ENCODE assay signal across 9 cellular contexts in the genomic region with DNA sequence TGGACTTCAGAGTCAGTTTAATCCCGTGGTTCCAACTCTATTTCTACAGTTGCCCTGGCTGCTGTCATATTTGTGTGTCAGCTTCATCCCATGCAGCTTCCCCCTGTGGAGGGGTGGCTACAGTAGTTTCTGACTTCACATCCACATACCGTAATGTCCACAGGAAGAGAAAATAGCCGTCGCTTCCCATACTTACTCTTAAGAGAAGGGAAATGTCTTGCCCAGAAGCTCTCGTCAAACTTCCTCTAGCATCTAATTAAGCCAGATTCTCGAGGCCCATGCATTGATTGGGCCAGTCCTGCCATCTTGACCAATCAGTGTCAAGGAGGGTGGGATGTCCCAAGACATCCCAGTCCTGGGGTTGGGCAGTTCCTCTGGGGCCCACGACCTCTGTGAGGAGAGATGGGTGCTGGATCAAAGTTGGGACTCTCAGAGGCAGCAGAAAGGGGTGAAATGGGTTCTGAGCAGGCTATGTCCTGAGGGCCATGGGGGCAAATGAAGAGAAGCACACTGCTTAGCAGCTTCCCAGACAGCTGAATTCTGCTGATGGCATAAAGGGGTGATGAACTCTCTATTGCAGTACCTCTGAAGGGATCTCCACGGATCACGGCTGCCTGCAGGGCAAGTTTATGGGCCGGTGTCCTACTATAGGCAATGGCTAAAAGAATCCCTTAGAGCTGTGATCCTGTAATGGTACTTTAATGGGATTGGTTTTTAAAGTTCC.
DNase-seq lines count a peak whose midpoint lies in the region; ATAC-seq and TF ChIP-seq lines count a peak whose summit lies in the region.
"Had no signal": no experiment of that assay in that cellular context is flagged by ENCODE, and none has a peak within 500 bp of the region (broad histone marks: within the 10 kb centered on the region; RNA-seq: fewer than 3 reads in every experiment).

No MANE protein-coding gene starts in this region.

- TF ChIP-seq EP300 in stomach (IDR thresholded peaks at IDR 0.05) = no peak

- WGBS in stomach, 5 donors = 64 to 70% (median 68%) methylated on average over 10 of the region's 10 CpGs

- no peak for TF ChIP-seq CTCF in left ventricle myocardium inferior (IDR thresholded peaks at IDR 0.05; ENCODE audit: borderline replicate concordance)
- TF ChIP-seq CTCF in upper lobe of right lung (IDR thresholded peaks at IDR 0.05) = no peak
- TF ChIP-seq CTCF in stomach (IDR thresholded peaks at IDR 0.05) = no peak

- H3K27ac Mint-ChIP-seq in T-helper 17 cell = no peak overlapping the region

- H3K27me3 Mint-ChIP-seq in T-helper 17 cell = no peaks in the 10 kb centered on the region

- no peaks in the 10 kb centered on the region for H3K27me3 ChIP-seq in left ventricle myocardium inferior (ENCODE audit: low read depth)
- no peaks in the 10 kb centered on the region for H3K27me3 ChIP-seq in upper lobe of right lung
- peaks cover 0 to 5% (median 0%) of the 10 kb centered on the region in 3 donors for H3K27me3 ChIP-seq in stomach
- H3K27me3 ChIP-seq: foreskin keratinocyte had no signal

- no peak overlapping the region for H3K4me3 Mint-ChIP-seq in T-helper 17 cell

- H3K4me1 ChIP-seq in left ventricle myocardium inferior = peaks cover 20% of the 10 kb centered on the region
- H3K4me1 ChIP-seq in upper lobe of right lung = no peaks in the 10 kb centered on the region
- H3K4me1 ChIP-seq in stomach = peaks cover 0 to 8% (median 1%) of the 10 kb centered on the region in 4 donors
- H3K4me1 ChIP-seq: foreskin keratinocyte had no signal

- no peak overlapping the region for H3K4me3 ChIP-seq in left ventricle myocardium inferior
- H3K4me3 ChIP-seq in upper lobe of right lung = no peak overlapping the region
- H3K4me3 ChIP-seq in stomach = no peak overlapping the region

- peaks cover 2% of the 10 kb centered on the region for H3K36me3 Mint-ChIP-seq in T-helper 17 cell (ENCODE audit: low read depth)

- intact Hi-C loops in Right ventricle myocardium superior (cut with DNase I) = loop anchor here (10.0 kb wide), 1 partner anchor 168 kb away; no protein-coding TSS in a partner anchor
- intact Hi-C loops in left ventricle myocardium inferior (cut with micrococcal nuclease) = no loop called here
- intact Hi-C loops in upper lobe of right lung (cut with DNase I) = no loop called here
- intact Hi-C loops in stomach (cut with DNase I; ENCODE audit: low total_unique reads) = loop anchor here (10.0 kb wide), 1 partner anchor 742 kb away; no protein-coding TSS in a partner anchor

- H3K36me3 ChIP-seq in left ventricle myocardium inferior (no peaks in the 10 kb centered on the region), upper lobe of right lung (no peaks in the 10 kb centered on the region), stomach (no peaks in the 10 kb centered on the region)

- ATAC-seq in Right ventricle myocardium superior (ENCODE audit: poor library complexity) (peak; percentile 23), HG02852 (IDR thresholded peaks at IDR 0.05; ENCODE audit: unreplicated experiment) (peak; percentile 16), T-helper 17 cell (peak; percentile 36), upper lobe of right lung (peak; percentile 19)

- no peak for TF ChIP-seq POLR2A in stomach (IDR thresholded peaks at IDR 0.05)

- H3K27ac ChIP-seq in left ventricle myocardium inferior (replicated peaks) = no peak overlapping the region
- no peak overlapping the region for H3K27ac ChIP-seq in upper lobe of right lung
- no peak overlapping the region for H3K27ac ChIP-seq in stomach
- H3K27ac ChIP-seq: foreskin keratinocyte had no signal

- H3K4me1 Mint-ChIP-seq in T-helper 17 cell = peaks cover 3% of the 10 kb centered on the region

- no peak for DNase-seq in Right ventricle myocardium superior
- DNase-seq in left ventricle myocardium inferior = no peak
- DNase-seq in T-helper 17 cell = no peak
- DNase-seq in upper lobe of right lung = no peak
- DNase-seq in stomach = no peak
- DNase-seq in stimulated activated CD4-positive, alpha-beta T cell treated with anti-CD3 and anti-CD28 coated beads, Interleukin-12 subunit alpha, Interleukin-12 subunit beta, amount 100 ng/mL, for 4 hours = no peak
- DNase-seq in activated effector memory CD4-positive, alpha-beta T cell treated with Interleukin-2 at 50 U/mL for 16 hours = no peak

- no peaks in the 10 kb centered on the region for H3K9me3 ChIP-seq in left ventricle myocardium inferior (replicated peaks)
- H3K9me3 ChIP-seq in T-helper 17 cell (ENCODE audit: control insufficient read depth, low read length, poor library complexity, severe bottlenecking) = no peaks in the 10 kb centered on the region
- no peaks in the 10 kb centered on the region for H3K9me3 ChIP-seq in upper lobe of right lung
- H3K9me3 ChIP-seq in stomach = no peaks in the 10 kb centered on the region

Comparison
In these comparisons a context has a peak if more than half of its experiments do, and no peak if none do; other contexts are left out.
1. intact Hi-C loops: an anchor here in Right ventricle myocardium superior (10.0 kb wide) and stomach (10.0 kb wide); none called in left ventricle myocardium inferior and upper lobe of right lung.